In genomic region chr19:7254590-7254989, GRCh38 we compare ENCODE assay signal across 1 cellular context.
TF ChIP-seq lines count a peak whose summit lies in the region.

No MANE protein-coding gene starts in this region.

TF ChIP-seq in WTC11, 78 proteins besides CTCF, POLR2A, EP300 and RAD21 (continued from another document):
- TF ChIP-seq, protein P1, sequence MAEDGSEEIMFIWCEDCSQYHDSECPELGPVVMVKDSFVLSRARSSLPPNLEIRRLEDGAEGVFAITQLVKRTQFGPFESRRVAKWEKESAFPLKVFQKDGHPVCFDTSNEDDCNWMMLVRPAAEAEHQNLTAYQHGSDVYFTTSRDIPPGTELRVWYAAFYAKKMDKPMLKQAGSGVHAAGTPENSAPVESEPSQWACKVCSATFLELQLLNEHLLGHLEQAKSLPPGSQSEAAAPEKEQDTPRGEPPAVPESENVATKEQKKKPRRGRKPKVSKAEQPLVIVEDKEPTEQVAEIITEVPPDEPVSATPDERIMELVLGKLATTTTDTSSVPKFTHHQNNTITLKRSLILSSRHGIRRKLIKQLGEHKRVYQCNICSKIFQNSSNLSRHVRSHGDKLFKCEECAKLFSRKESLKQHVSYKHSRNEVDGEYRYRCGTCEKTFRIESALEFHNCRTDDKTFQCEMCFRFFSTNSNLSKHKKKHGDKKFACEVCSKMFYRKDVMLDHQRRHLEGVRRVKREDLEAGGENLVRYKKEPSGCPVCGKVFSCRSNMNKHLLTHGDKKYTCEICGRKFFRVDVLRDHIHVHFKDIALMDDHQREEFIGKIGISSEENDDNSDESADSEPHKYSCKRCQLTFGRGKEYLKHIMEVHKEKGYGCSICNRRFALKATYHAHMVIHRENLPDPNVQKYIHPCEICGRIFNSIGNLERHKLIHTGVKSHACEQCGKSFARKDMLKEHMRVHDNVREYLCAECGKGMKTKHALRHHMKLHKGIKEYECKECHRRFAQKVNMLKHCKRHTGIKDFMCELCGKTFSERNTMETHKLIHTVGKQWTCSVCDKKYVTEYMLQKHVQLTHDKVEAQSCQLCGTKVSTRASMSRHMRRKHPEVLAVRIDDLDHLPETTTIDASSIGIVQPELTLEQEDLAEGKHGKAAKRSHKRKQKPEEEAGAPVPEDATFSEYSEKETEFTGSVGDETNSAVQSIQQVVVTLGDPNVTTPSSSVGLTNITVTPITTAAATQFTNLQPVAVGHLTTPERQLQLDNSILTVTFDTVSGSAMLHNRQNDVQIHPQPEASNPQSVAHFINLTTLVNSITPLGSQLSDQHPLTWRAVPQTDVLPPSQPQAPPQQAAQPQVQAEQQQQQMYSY (CRISPR knock-in tag; IDR thresholded peaks at IDR 0.05), result no peak
- no peak for TF ChIP-seq ZSCAN18 (CRISPR knock-in tag; IDR thresholded peaks at IDR 0.05)
